In the genomic region with DNA sequence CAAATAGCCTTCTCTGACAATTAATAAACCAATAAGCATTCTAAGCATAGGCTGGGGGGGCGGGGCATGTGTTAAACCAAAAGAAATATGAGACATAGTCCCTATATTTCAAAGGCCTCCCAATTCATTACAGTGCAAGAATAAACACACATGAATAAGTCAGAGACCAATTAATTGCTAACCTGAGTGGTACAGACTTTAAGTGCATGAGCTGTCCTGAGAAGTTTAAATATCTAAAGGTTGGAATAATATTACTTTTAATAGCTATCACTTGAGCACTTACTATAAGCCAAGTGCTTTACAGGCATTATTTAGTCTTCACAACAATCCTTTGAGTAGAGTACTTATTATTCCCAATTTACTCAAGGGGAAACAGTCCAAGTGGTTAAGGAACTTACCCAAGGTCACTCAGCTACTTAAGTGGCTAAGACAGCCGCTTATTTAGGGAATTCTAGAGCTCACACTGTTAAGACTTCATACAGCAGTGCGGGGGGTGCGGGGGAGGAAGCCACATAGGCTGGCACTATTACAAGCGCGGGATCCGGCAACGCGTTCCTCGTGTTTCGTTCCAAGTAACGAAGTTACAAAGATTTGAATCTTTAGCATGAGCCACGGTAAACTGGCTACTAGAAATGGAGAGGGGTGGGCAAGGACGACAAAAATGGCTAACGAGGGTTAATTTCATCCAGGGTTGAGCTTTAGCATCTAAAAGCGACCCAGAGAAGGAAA, we compare ENCODE assay signal across 8 cellular contexts. TPM values are rescaled to one million over a fixed set of nuclear protein-coding genes. Genes with fewer than 3 reads are reported as not detected.
DNase-seq lines count a peak whose midpoint lies in the region; ATAC-seq and TF ChIP-seq lines count a peak whose summit lies in the region.

No MANE protein-coding gene starts in this region.

- H3K36me3 Mint-ChIP-seq in CD4-positive, alpha-beta memory T cell = peaks cover 0 to 14% of the 10 kb centered on the region in 2 donors
- peaks cover 1% of the 10 kb centered on the region for H3K36me3 Mint-ChIP-seq in activated naive CD4-positive, alpha-beta T cell treated with anti-CD3 and anti-CD28 coated beads for 36 hours (ENCODE audit: low read depth)

- no peak for ATAC-seq in GM21423 (IDR thresholded peaks at IDR 0.05; ENCODE audit: unreplicated experiment)
- ATAC-seq in HG02840 (IDR thresholded peaks at IDR 0.05; ENCODE audit: low FRiP score, unreplicated experiment) = no peak
- ATAC-seq in GM19023 (IDR thresholded peaks at IDR 0.05; ENCODE audit: unreplicated experiment) = no peak

- peaks cover 41% of the 10 kb centered on the region for H3K4me1 ChIP-seq in CD4-positive, alpha-beta memory T cell (ENCODE audit: insufficient read depth, low read length)
- H3K4me1 ChIP-seq in spleen = peaks cover 0 to 57% (median 39%) of the 10 kb centered on the region in 6 donors

- H3K4me3 Mint-ChIP-seq in CD4-positive, alpha-beta memory T cell = peak overlapping the region; percentile 86 to 97 (median 96)
- H3K4me3 Mint-ChIP-seq in activated naive CD4-positive, alpha-beta T cell treated with anti-CD3 and anti-CD28 coated beads for 36 hours = peak overlapping the region; percentile 91

- in situ Hi-C loops in KBM-7 (cut with MboI; ENCODE audit: low pct_unique_long_range_greater_than_20kb, low sequenced_read_pairs) = no loop called here

- CTCF ChIA-PET in CD4-positive, alpha-beta memory T cell (lab: Charles Lee; ENCODE audit: partially characterized antibody) = interaction anchor here (1.2 kb wide), 1 partner anchor 47 kb away, joined by 3 read pairs; no protein-coding TSS in a partner anchor
- CTCF ChIA-PET in activated naive CD4-positive, alpha-beta T cell treated with anti-CD3 and anti-CD28 coated beads for 36 hours (lab: Charles Lee) = interaction anchor here (0.5 to 0.6 kb wide), 2 partner anchors 47 to 676 kb away, joined by 3 read pairs; no protein-coding TSS in a partner anchor

- no peak for TF ChIP-seq POLR2A in spleen (IDR thresholded peaks at IDR 0.05)

- H3K27me3 Mint-ChIP-seq in CD4-positive, alpha-beta memory T cell = no peaks in the 10 kb centered on the region
- no peaks in the 10 kb centered on the region for H3K27me3 Mint-ChIP-seq in activated naive CD4-positive, alpha-beta T cell treated with anti-CD3 and anti-CD28 coated beads for 36 hours (ENCODE audit: low read depth)

- intact Hi-C loops in CD4-positive, alpha-beta memory T cell (cut with micrococcal nuclease) = no loop called here
- intact Hi-C loops in activated naive CD4-positive, alpha-beta T cell treated with anti-CD3 and anti-CD28 coated beads for 36 hours (cut with micrococcal nuclease) = loop anchor here (1.0 kb wide), 1 partner anchor 34 kb away; no protein-coding TSS in a partner anchor
- intact Hi-C loops in spleen (cut with DNase I; ENCODE audit: low total_unique reads) = no loop called here

- H3K9me3 Mint-ChIP-seq in CD4-positive, alpha-beta memory T cell = no peaks in the 10 kb centered on the region
- no peaks in the 10 kb centered on the region for H3K9me3 Mint-ChIP-seq in activated naive CD4-positive, alpha-beta T cell treated with anti-CD3 and anti-CD28 coated beads for 36 hours

- POLR2A ChIA-PET in CD4-positive, alpha-beta memory T cell (lab: Charles Lee; ENCODE audit: partially characterized antibody) = interaction anchor here (1.2 kb wide), 1 partner anchor 36 kb away, joined by 3 read pairs; no protein-coding TSS in a partner anchor

- no peak for TF ChIP-seq CTCF in spleen (IDR thresholded peaks at IDR 0.05 in 8 of 11, conservative IDR thresholded peaks at IDR 0.05 in 3 of 11)

- DNase-seq in CD4-positive, alpha-beta memory T cell = no peak
- peak; percentile 55 for DNase-seq in KBM-7
- DNase-seq in activated naive CD4-positive, alpha-beta T cell treated with anti-CD3 and anti-CD28 coated beads for 36 hours = peak; percentile 43
- no peak for DNase-seq in spleen

- peak overlapping the region; percentile 47 to 66 for H3K4me3 ChIP-seq in CD4-positive, alpha-beta memory T cell (ENCODE audit: low read length in 2 of 2)
- H3K4me3 ChIP-seq in iPS-11a (ENCODE audit: low read depth, low read length) = peak overlapping the region; percentile 77
- peak overlapping the region; percentile 58 to 90 (median 70) for H3K4me3 ChIP-seq in spleen

- H3K27me3 ChIP-seq in CD4-positive, alpha-beta memory T cell (ENCODE audit: insufficient read depth, low read length) = no peaks in the 10 kb centered on the region
- no peaks in the 10 kb centered on the region for H3K27me3 ChIP-seq in spleen (replicated peaks in 1 of 7)

- peak overlapping the region; percentile 66 for H3K27ac ChIP-seq in CD4-positive, alpha-beta memory T cell (ENCODE audit: low read depth, low read length)
- H3K27ac ChIP-seq in spleen = peak overlapping the region in 7 of 8 donors; percentile 79 to 86 (median 83)

- 5 to 41% (median 14%) methylated on average over 16 of the region's 16 CpGs for WGBS in spleen, 5 donors

- peak overlapping the region; percentile 73 to 95 (median 88) for H3K27ac Mint-ChIP-seq in CD4-positive, alpha-beta memory T cell
- peak overlapping the region; percentile 93 for H3K27ac Mint-ChIP-seq in activated naive CD4-positive, alpha-beta T cell treated with anti-CD3 and anti-CD28 coated beads for 36 hours

- H3K36me3 ChIP-seq in CD4-positive, alpha-beta memory T cell (ENCODE audit: insufficient read depth, low read length) = no peaks in the 10 kb centered on the region
- H3K36me3 ChIP-seq in spleen = peaks cover 0 to 6% (median 0%) of the 10 kb centered on the region in 6 donors

- H3K4me1 Mint-ChIP-seq in CD4-positive, alpha-beta memory T cell = peaks cover 16 to 55% (median 33%) of the 10 kb centered on the region in 4 donors
- peaks cover 24% of the 10 kb centered on the region for H3K4me1 Mint-ChIP-seq in activated naive CD4-positive, alpha-beta T cell treated with anti-CD3 and anti-CD28 coated beads for 36 hours (ENCODE audit: low read depth)

- H3K9me3 ChIP-seq in CD4-positive, alpha-beta memory T cell (ENCODE audit: control insufficient read depth in 1 of 2, low read length in 2 of 2) = no peaks in the 10 kb centered on the region
- H3K9me3 ChIP-seq in spleen = no peaks in the 10 kb centered on the region

RNA-seq across cellular contexts. Expression of a gene that starts 1.4 kb away (rescaled TPM):
- 100 to 1,000 TPM; 100 to 104 TPM for total RNA-seq in CD4-positive, alpha-beta memory T cell
- polyA plus RNA-seq in CD4-positive, alpha-beta memory T cell = 10 to 100 TPM; 22.0 to 43.7 TPM
- total RNA-seq in activated naive CD4-positive, alpha-beta T cell treated with anti-CD3 and anti-CD28 coated beads for 36 hours = 10 to 100 TPM; 78.2 to 79.9 TPM
- total RNA-seq in spleen = 100 to 1,000 TPM in 3 of 7 donors, 10 to 100 TPM in 4; 67.8 to 158 (median 90.9) TPM
- polyA plus RNA-seq in spleen = 10 to 100 TPM; 36.4 to 54.6 (median 37.2) TPM

Comparison
In these comparisons a context has a peak if more than half of its experiments do, and no peak if none do; other contexts are left out.
1. DNase-seq: peak in KBM-7 (single experiment) and activated naive CD4-positive, alpha-beta T cell treated with anti-CD3 and anti-CD28 coated beads for 36 hours (single experiment); none in CD4-positive, alpha-beta memory T cell (0 of 5) and spleen (single experiment).
2. Peak in every context shown above with its lines, with median percentiles within 50 percentile points of each other: H3K4me3 ChIP-seq.